17 cellular contexts compared by ENCODE assay signal in genomic region chr14:28652782-28653181, GRCh38.
A peak's percentile ranks its signal among the peaks of the same experiment; 100 is the strongest.
DNase-seq lines count a peak whose midpoint lies in the region; ATAC-seq, FAIRE-seq and TF ChIP-seq lines count a peak whose summit lies in the region.
"Had no signal": no experiment of that assay in that cellular context is flagged by ENCODE, and none has a peak within 500 bp of the region (broad histone marks: within the 10 kb centered on the region; RNA-seq: fewer than 3 reads in every experiment).

No MANE protein-coding gene starts in this region.

- H3K4me1 Mint-ChIP-seq in osteocyte (ENCODE audit: unreplicated experiment) = peaks cover 55% of the 10 kb centered on the region
- H3K4me1 Mint-ChIP-seq: CD4-positive, CD25-positive, alpha-beta regulatory T cell; memory B cell had no signal

- no peaks in the 10 kb centered on the region for H4K20me1 ChIP-seq in GM23248 (ENCODE audit: insufficient read depth)

- peak overlapping the region; percentile 42 for H3K27ac ChIP-seq in GM23248
- H3K27ac ChIP-seq: neural progenitor cell, spleen had no signal

- FAIRE-seq in bronchial epithelial cell (lab: Jason Lieb, UNC) (no peak), GM19239 (lab: Jason Lieb, UNC) (no peak)

- H3F3A ChIP-seq in GM23248 (ENCODE audit: insufficient read depth) = no peaks in the 10 kb centered on the region

- H3K4me3 ChIP-seq in GM23248 = no peak overlapping the region
- no peak overlapping the region for H3K4me3 ChIP-seq in bronchial epithelial cell (ENCODE audit: low read depth, low read length)
- H3K4me3 ChIP-seq: neural progenitor cell, spleen had no signal

- no peak overlapping the region for H2AFZ ChIP-seq in GM23248
- H2AFZ ChIP-seq: neural progenitor cell had no signal

- no peak for ATAC-seq in HG02798 (IDR thresholded peaks at IDR 0.05; ENCODE audit: poor library complexity, unreplicated experiment)
- ATAC-seq: activated CD8-positive, alpha-beta T cell treated with anti-CD3 and anti-CD28 coated beads for 36 hours had no signal

- H3K27ac Mint-ChIP-seq in osteocyte (ENCODE audit: unreplicated experiment) = peak overlapping the region; percentile 89
- H3K27ac Mint-ChIP-seq: activated CD8-positive, alpha-beta T cell treated with anti-CD3 and anti-CD28 coated beads for 36 hours; CD4-positive, CD25-positive, alpha-beta regulatory T cell; memory B cell; neural progenitor cell had no signal

- no peak overlapping the region for H3K9ac ChIP-seq in GM23248
- H3K9ac ChIP-seq: neural progenitor cell had no signal

- TF ChIP-seq CTCF in bronchial epithelial cell (IDR thresholded peaks at IDR 0.05; ENCODE audit: insufficient read depth, low read length, severe bottlenecking) = no peak
- TF ChIP-seq CTCF in osteocyte (IDR thresholded peaks at IDR 0.05) = no peak

- no peak overlapping the region for H3K4me2 ChIP-seq in GM23248 (ENCODE audit: unreplicated experiment)
- H3K4me2 ChIP-seq: neural progenitor cell had no signal

- no peaks in the 10 kb centered on the region for H3K79me2 ChIP-seq in GM23248 (ENCODE audit: insufficient read depth)

- H3K4me3 Mint-ChIP-seq in osteocyte (ENCODE audit: unreplicated experiment) = peak overlapping the region; percentile 38
- H3K4me3 Mint-ChIP-seq: activated CD8-positive, alpha-beta T cell treated with anti-CD3 and anti-CD28 coated beads for 36 hours; CD4-positive, CD25-positive, alpha-beta regulatory T cell; memory B cell; neural progenitor cell had no signal

- no peaks in the 10 kb centered on the region for H3K4me1 ChIP-seq in GM23248 (ENCODE audit: insufficient read depth)
- H3K4me1 ChIP-seq: neural progenitor cell, spleen had no signal

- WGBS in GM23248 (ENCODE audit: low coverage in 1 of 2, low lambda C conversion rate in 2 of 2, missing lambda C conversion rate in 2 of 2), 2 experiments = 14% methylated on average over 2 of the region's 2 CpGs

- no peaks in the 10 kb centered on the region for H3K27me3 ChIP-seq in GM23248 (replicated peaks; ENCODE audit: insufficient read depth)
- H3K27me3 ChIP-seq in bronchial epithelial cell (ENCODE audit: control insufficient read depth, insufficient read depth, low read length) = no peaks in the 10 kb centered on the region
- H3K27me3 ChIP-seq: neural progenitor cell, spleen had no signal

- H3K36me3 Mint-ChIP-seq in osteocyte (ENCODE audit: unreplicated experiment) = no peaks in the 10 kb centered on the region
- H3K36me3 Mint-ChIP-seq: CD4-positive, CD25-positive, alpha-beta regulatory T cell; memory B cell; neural progenitor cell had no signal

- no peaks in the 10 kb centered on the region for H3K9me3 ChIP-seq in GM23248 (ENCODE audit: low read depth)
- H3K9me3 ChIP-seq: spleen had no signal

- in situ Hi-C loops in GM23248 (cut with MboI) = no loop called here

- peak; percentile 29 for DNase-seq in GM23248
- DNase-seq in NCI-H69 (lab: John Stamatoyannopoulos, UW) = peak; percentile 90
- DNase-seq in bronchial epithelial cell (ENCODE audit: low read depth) = peak; percentile 97
- no peak for DNase-seq in osteocyte (ENCODE audit: extremely low spot score, unreplicated experiment)
- no peak for DNase-seq in SW480 (ENCODE audit: low spot score)
- DNase-seq in NCI-H2196 treated with DMSO at 0.1 percent for 48 hours (lab: John Stamatoyannopoulos, UW; ENCODE audit: unreplicated experiment) = no peak
- no peak for DNase-seq in GM19239 (ENCODE audit: insufficient read length, low spot score)
- DNase-seq: activated CD8-positive, alpha-beta T cell treated with anti-CD3 and anti-CD28 coated beads for 36 hours; activated gamma-delta T cell; CD4-positive, CD25-positive, alpha-beta regulatory T cell; central memory CD4-positive, alpha-beta T cell; erythroblast; SHP77 treated with DMSO at 0.1 percent for 48 hours; spleen had no signal

- H3K9me2 ChIP-seq in GM23248 (ENCODE audit: insufficient read depth) = no peaks in the 10 kb centered on the region

- H3K36me3 ChIP-seq in GM23248 (ENCODE audit: low read depth) (no peaks in the 10 kb centered on the region), bronchial epithelial cell (ENCODE audit: control insufficient read depth, insufficient read depth, low read length) (no peaks in the 10 kb centered on the region)
- H3K36me3 ChIP-seq: neural progenitor cell, spleen had no signal

- no peaks in the 10 kb centered on the region for H3K9me3 Mint-ChIP-seq in osteocyte (ENCODE audit: unreplicated experiment)
- H3K9me3 Mint-ChIP-seq: neural progenitor cell had no signal

- H3K27me3 Mint-ChIP-seq in osteocyte (ENCODE audit: unreplicated experiment) = no peaks in the 10 kb centered on the region
- H3K27me3 Mint-ChIP-seq: activated CD8-positive, alpha-beta T cell treated with anti-CD3 and anti-CD28 coated beads for 36 hours; CD4-positive, CD25-positive, alpha-beta regulatory T cell; memory B cell had no signal

Comparison
In these comparisons a context has a peak if more than half of its experiments do, and no peak if none do; other contexts are left out.
1. DNase-seq: peak in GM23248 (single experiment), NCI-H69 (single experiment) and bronchial epithelial cell (single experiment); none in osteocyte (single experiment), SW480 (single experiment), NCI-H2196 treated with DMSO at 0.1 percent for 48 hours (single experiment) and GM19239 (single experiment).